Comparison of ENCODE assay signal across 1 cellular context in genomic region chr3:194486540-194487288, GRCh38.
A peak's percentile ranks its signal among the peaks of the same experiment; 100 is the strongest.
TF ChIP-seq lines count a peak whose summit lies in the region.

Gene ATP13A3, minus strand, starts transcription at chr3:194487002. Its CDS starts 24,812 bp downstream, at chr3:194462190.

TF ChIP-seq in HEK293, 187 proteins besides CTCF, POLR2A, EP300 and RAD21 (continued from another document and continues in another):
- TF ChIP-seq ZNF518A (tag by site-specific recombination; conservative IDR thresholded peaks at IDR 0.05; ENCODE audit: low read depth) (no peak), ZNF23 (tag by site-specific recombination; IDR thresholded peaks at IDR 0.05; ENCODE audit: borderline replicate concordance) (no peak), ZNF221 (tag by site-specific recombination; IDR thresholded peaks at IDR 0.05; ENCODE audit: borderline replicate concordance) (no peak), ZNF324 (tag by site-specific recombination; IDR thresholded peaks at IDR 0.05) (no peak), ZNF544 (tag by site-specific recombination; IDR thresholded peaks at IDR 0.05) (no peak), KLF8 (tag by site-specific recombination; IDR thresholded peaks at IDR 0.05) (peak; percentile 70; the same call in 1 of the 2 replicates), ZFP41 (tag by site-specific recombination; IDR thresholded peaks at IDR 0.05; ENCODE audit: borderline replicate concordance) (no peak), ELK4 (IDR thresholded peaks at IDR 0.05; ENCODE audit: borderline replicate concordance, low read depth, low read length) (no peak; the same call in 1 of the 2 replicates), ZFHX2 (tag by site-specific recombination; conservative IDR thresholded peaks at IDR 0.05) (peak; percentile 68), ZNF548 (tag by site-specific recombination; IDR thresholded peaks at IDR 0.05) (no peak), KLF16 (tag by site-specific recombination; IDR thresholded peaks at IDR 0.05) (no peak), KLF9 (tag by site-specific recombination; IDR thresholded peaks at IDR 0.05; ENCODE audit: low read depth) (peak; percentile 63; the same call in 1 of the 2 replicates), MZF1 (tag by site-specific recombination; IDR thresholded peaks at IDR 0.05; ENCODE audit: borderline replicate concordance) (no peak), ZNF513 (tag by site-specific recombination; IDR thresholded peaks at IDR 0.05) (no peak), ZNF280C (tag by site-specific recombination; IDR thresholded peaks at IDR 0.05) (no peak), SP2 (tag by site-specific recombination; IDR thresholded peaks at IDR 0.05) (peak; percentile 72), ZNF169 (tag by site-specific recombination; IDR thresholded peaks at IDR 0.05) (no peak), ZNF48 (tag by site-specific recombination; IDR thresholded peaks at IDR 0.05) (no peak), PBX3 (CRISPR knock-in tag; IDR thresholded peaks at IDR 0.05) (no peak), ZNF133 (tag by site-specific recombination; IDR thresholded peaks at IDR 0.05) (no peak), ZNF223 (tag by site-specific recombination; IDR thresholded peaks at IDR 0.05) (no peak), ZNF148 (tag by site-specific recombination; IDR thresholded peaks at IDR 0.05; ENCODE audit: borderline replicate concordance) (no peak), ZNF747 (tag by site-specific recombination; IDR thresholded peaks at IDR 0.05) (no peak), ZNF660 (tag by site-specific recombination; IDR thresholded peaks at IDR 0.05) (peak; percentile 66), BCL11A (tag by site-specific recombination; IDR thresholded peaks at IDR 0.05; ENCODE audit: low read depth) (no peak), HOXD13 (CRISPR knock-in tag; IDR thresholded peaks at IDR 0.05; ENCODE audit: borderline replicate concordance) (no peak), ZNF521 (tag by site-specific recombination; IDR thresholded peaks at IDR 0.05) (no peak), RBAK (tag by site-specific recombination; IDR thresholded peaks at IDR 0.05) (no peak), ZNF274 (IDR thresholded peaks at IDR 0.05; ENCODE audit: low read length) (no peak), ZNF274 (tag by site-specific recombination; IDR thresholded peaks at IDR 0.05; ENCODE audit: borderline replicate concordance) (no peak), ZSCAN16 (tag by site-specific recombination; IDR thresholded peaks at IDR 0.05) (no peak), ZNF266 (tag by site-specific recombination; IDR thresholded peaks at IDR 0.05; ENCODE audit: low read depth) (no peak), ZNF335 (tag by site-specific recombination; conservative IDR thresholded peaks at IDR 0.05) (no peak), YY1 (tag by site-specific recombination; IDR thresholded peaks at IDR 0.05) (no peak), ZNF202 (tag by site-specific recombination; IDR thresholded peaks at IDR 0.05; ENCODE audit: borderline replicate concordance) (no peak), ZNF311 (tag by site-specific recombination; IDR thresholded peaks at IDR 0.05; ENCODE audit: borderline replicate concordance) (no peak), ZNF654 (tag by site-specific recombination; IDR thresholded peaks at IDR 0.05; ENCODE audit: low read depth) (no peak), ZNF629 (tag by site-specific recombination; IDR thresholded peaks at IDR 0.05) (peak; percentile 72), ZNF426 (tag by site-specific recombination; IDR thresholded peaks at IDR 0.05) (no peak), ZNF585B (tag by site-specific recombination; IDR thresholded peaks at IDR 0.05) (no peak), ZBTB8A (tag by site-specific recombination; IDR thresholded peaks at IDR 0.05) (peak; percentile 56), ZNF514 (tag by site-specific recombination; IDR thresholded peaks at IDR 0.05) (no peak), ZSCAN30 (tag by site-specific recombination; IDR thresholded peaks at IDR 0.05) (peak; percentile 89; the same call in 1 of the 2 replicates), ZBTB11 (tag by site-specific recombination; conservative IDR thresholded peaks at IDR 0.05; ENCODE audit: low read depth) (no peak), ZNF488 (tag by site-specific recombination; IDR thresholded peaks at IDR 0.05) (no peak), ZSCAN23 (tag by site-specific recombination; IDR thresholded peaks at IDR 0.05) (no peak), GLI4 (tag by site-specific recombination; IDR thresholded peaks at IDR 0.05) (no peak)
